12 cellular contexts compared by ENCODE assay signal in the genomic region with DNA sequence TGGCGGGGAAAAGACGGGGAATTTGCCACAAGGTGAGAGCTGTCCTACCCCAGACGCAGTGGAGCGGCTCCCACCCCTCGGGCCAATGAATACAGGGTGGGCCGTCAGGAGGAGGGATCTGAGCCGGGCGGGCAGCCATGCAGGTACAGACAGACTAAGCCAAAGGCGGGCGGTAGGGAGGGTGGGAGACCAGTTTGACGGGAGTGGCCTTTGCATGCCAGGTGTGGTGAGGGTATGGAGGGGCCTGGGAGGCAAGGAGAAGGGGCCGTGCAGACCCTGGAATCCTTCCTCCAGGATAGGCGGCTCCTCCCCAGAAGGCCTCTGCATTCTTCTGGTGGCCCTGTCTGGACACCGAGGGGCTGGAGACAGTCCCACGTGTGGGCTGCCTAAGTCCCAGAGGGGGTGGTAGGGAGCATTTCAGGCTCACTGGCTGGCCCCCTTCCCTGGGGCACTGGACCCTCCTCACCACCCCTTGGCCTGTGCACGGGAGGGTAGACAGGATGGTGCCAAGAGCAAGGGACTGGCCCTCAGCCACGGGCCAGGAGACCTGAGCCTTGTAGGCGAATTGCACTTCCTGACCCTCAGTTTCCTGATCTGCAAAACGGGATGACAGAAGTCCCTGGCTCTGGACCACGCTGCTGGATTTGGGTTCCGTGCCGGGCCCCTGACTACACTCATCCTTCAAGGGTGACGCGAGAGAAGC. TPM values are rescaled to one million over a fixed set of nuclear protein-coding genes. Genes with fewer than 3 reads are reported as not detected.
DNase-seq lines count a peak whose midpoint lies in the region; ATAC-seq and TF ChIP-seq lines count a peak whose summit lies in the region.
"Had no signal": no experiment of that assay in that cellular context is flagged by ENCODE, and none has a peak within 500 bp of the region (broad histone marks: within the 10 kb centered on the region; RNA-seq: fewer than 3 reads in every experiment).

No MANE protein-coding gene starts in this region.

- H3K4me3 Mint-ChIP-seq in activated T-cell treated with anti-CD3 and anti-CD28 coated beads, Interleukin-2, amount 50 U/mL, for 4 hours, result peak overlapping the region; percentile 7
- H3K4me3 Mint-ChIP-seq in activated T-cell treated with anti-CD3 and anti-CD28 coated beads, Interleukin-2, amount 50 U/mL, for 72 hours, result no peak overlapping the region
- no peak overlapping the region for H3K4me3 Mint-ChIP-seq in endodermal cell

- peaks cover 5% of the 10 kb centered on the region for H3K4me1 ChIP-seq in endodermal cell (ENCODE audit: control insufficient read depth, insufficient read depth, low read length)
- H3K4me1 ChIP-seq in tibial nerve, result peaks cover 0 to 97% (median 79%) of the 10 kb centered on the region in 4 donors

- DNase-seq in activated T-cell treated with anti-CD3 and anti-CD28 coated beads, Interleukin-2, amount 50 U/mL, for 4 hours, result no peak
- DNase-seq in activated T-cell treated with anti-CD3 and anti-CD28 coated beads, Interleukin-2, amount 50 U/mL, for 72 hours, result no peak
- DNase-seq in endodermal cell, result peak; percentile 45
- DNase-seq in lung microvascular endothelial cell (ENCODE audit: low read depth in 2 of 2), result peak; percentile 14 to 34
- DNase-seq in tibial nerve (ENCODE audit: low spot score in 2 of 2), result peak in 1 of 2 donors; percentile 12
- DNase-seq in activated gamma-delta T cell (lab: John Stamatoyannopoulos, UW), result no peak
- DNase-seq in dermis blood vessel endothelial cell, result no peak
- DNase-seq: NCI-H1417 treated with DMSO at 0.1 percent for 48 hours; stimulated activated CD4-positive, alpha-beta T cell treated with anti-CD3 and anti-CD28 coated beads, Interleukin-4, amount 100 ng/mL, for 4 hours had no signal

- H3K27ac Mint-ChIP-seq in activated T-cell treated with anti-CD3 and anti-CD28 coated beads, Interleukin-2, amount 50 U/mL, for 72 hours, result no peak overlapping the region
- no peak overlapping the region for H3K27ac Mint-ChIP-seq in endodermal cell

- H3K4me3 ChIP-seq in endodermal cell (ENCODE audit: low read length), result no peak overlapping the region
- H3K4me3 ChIP-seq in tibial nerve, result peak overlapping the region in 2 of 4 donors; percentile 4 to 91
- H3K4me3 ChIP-seq: gastrocnemius medialis, uterus had no signal

- H3K27me3 ChIP-seq in endodermal cell (ENCODE audit: control insufficient read depth, insufficient read depth, low read length, poor library complexity, severe bottlenecking) (peaks cover 15% of the 10 kb centered on the region), tibial nerve (no peaks in the 10 kb centered on the region)
- H3K27me3 ChIP-seq: gastrocnemius medialis, uterus had no signal

- no peak for TF ChIP-seq POLR2A in tibial nerve (IDR thresholded peaks at IDR 0.05)

- H3K36me3 ChIP-seq in endodermal cell (ENCODE audit: control insufficient read depth, insufficient read depth, low read length) (no peaks in the 10 kb centered on the region), tibial nerve (no peaks in the 10 kb centered on the region)
- H3K36me3 ChIP-seq: gastrocnemius medialis, uterus had no signal

- TF ChIP-seq CTCF in endodermal cell (conservative IDR thresholded peaks at IDR 0.05) (no peak), tibial nerve (IDR thresholded peaks at IDR 0.05) (no peak)

- H3K27me3 Mint-ChIP-seq in activated T-cell treated with anti-CD3 and anti-CD28 coated beads, Interleukin-2, amount 50 U/mL, for 4 hours (ENCODE audit: low read depth), result no peaks in the 10 kb centered on the region
- H3K27me3 Mint-ChIP-seq in activated T-cell treated with anti-CD3 and anti-CD28 coated beads, Interleukin-2, amount 50 U/mL, for 72 hours (ENCODE audit: low read depth), result no peaks in the 10 kb centered on the region
- H3K27me3 Mint-ChIP-seq in endodermal cell (ENCODE audit: insufficient read depth), result peaks cover 31% of the 10 kb centered on the region

- peaks cover 53% of the 10 kb centered on the region for H3K4me1 Mint-ChIP-seq in activated T-cell treated with anti-CD3 and anti-CD28 coated beads, Interleukin-2, amount 50 U/mL, for 4 hours (ENCODE audit: low read depth)
- H3K4me1 Mint-ChIP-seq in activated T-cell treated with anti-CD3 and anti-CD28 coated beads, Interleukin-2, amount 50 U/mL, for 72 hours (ENCODE audit: low read depth), result peaks cover 52% of the 10 kb centered on the region
- peaks cover 6% of the 10 kb centered on the region for H3K4me1 Mint-ChIP-seq in endodermal cell

- H3K9ac ChIP-seq in endodermal cell (ENCODE audit: extremely low read depth, low read length, poor library complexity, severe bottlenecking), result no peak overlapping the region

- H3K27ac ChIP-seq in endodermal cell (ENCODE audit: low read depth, low read length) (no peak overlapping the region), tibial nerve (peak overlapping the region; percentile 74 to 96 (median 90))

- no peak for ATAC-seq in activated T-cell treated with anti-CD3 and anti-CD28 coated beads, Interleukin-2, amount 50 U/mL, for 4 hours
- ATAC-seq in activated T-cell treated with anti-CD3 and anti-CD28 coated beads, Interleukin-2, amount 50 U/mL, for 72 hours (replicated peaks in 1 of 2), result no peak
- no peak for ATAC-seq in GM18517 (IDR thresholded peaks at IDR 0.05; ENCODE audit: unreplicated experiment)
- ATAC-seq: gastrocnemius medialis had no signal

- no peak for TF ChIP-seq EP300 in tibial nerve (IDR thresholded peaks at IDR 0.05)

- no peaks in the 10 kb centered on the region for H3K36me3 Mint-ChIP-seq in activated T-cell treated with anti-CD3 and anti-CD28 coated beads, Interleukin-2, amount 50 U/mL, for 4 hours (ENCODE audit: insufficient read depth)
- peaks cover 0 to 2% of the 10 kb centered on the region in 2 donors for H3K36me3 Mint-ChIP-seq in activated T-cell treated with anti-CD3 and anti-CD28 coated beads, Interleukin-2, amount 50 U/mL, for 72 hours (ENCODE audit: insufficient read depth in 2 of 2)
- H3K36me3 Mint-ChIP-seq in endodermal cell (ENCODE audit: low read depth), result no peaks in the 10 kb centered on the region

- H3K9me3 ChIP-seq in endodermal cell (ENCODE audit: control insufficient read depth, low read length) (no peaks in the 10 kb centered on the region), tibial nerve (no peaks in the 10 kb centered on the region)
- H3K9me3 ChIP-seq: gastrocnemius medialis, uterus had no signal

- 91 to 96% methylated on average over 4 to 24 of the region's 24 CpGs for WGBS in endodermal cell (ENCODE audit: insufficient coverage in 1 of 2, insufficient read length in 1 of 2), 2 experiments
- WGBS in tibial nerve, 2 donors, result 74 to 79% methylated on average over 23 to 24 of the region's 24 CpGs

- H3K9me3 Mint-ChIP-seq in activated T-cell treated with anti-CD3 and anti-CD28 coated beads, Interleukin-2, amount 50 U/mL, for 4 hours, result no peaks in the 10 kb centered on the region
- H3K9me3 Mint-ChIP-seq in activated T-cell treated with anti-CD3 and anti-CD28 coated beads, Interleukin-2, amount 50 U/mL, for 72 hours, result no peaks in the 10 kb centered on the region
- H3K9me3 Mint-ChIP-seq in endodermal cell, result no peaks in the 10 kb centered on the region

RNA-seq across cellular contexts. Expression of a gene that starts 2.8 kb away (rescaled TPM):
- total RNA-seq in activated T-cell treated with anti-CD3 and anti-CD28 coated beads, Interleukin-2, amount 50 U/mL, for 4 hours, result 10 to 100 TPM; 72.2 to 77.9 (median 76.7) TPM
- total RNA-seq in activated T-cell treated with anti-CD3 and anti-CD28 coated beads, Interleukin-2, amount 50 U/mL, for 72 hours, result 10 to 100 TPM; 60.7 to 65.6 TPM
- total RNA-seq in endodermal cell, result 10 to 100 TPM; 40.5 to 43.8 TPM
- polyA plus RNA-seq in endodermal cell (2013, experiment 1 of 2), result 28.2 TPM
- polyA plus RNA-seq in endodermal cell (2013, experiment 2 of 2), result 21.3 TPM
- total RNA-seq in lung microvascular endothelial cell, result 12.2 and 14.5 TPM in 2 replicates
- total RNA-seq in tibial nerve, result 100 to 1,000 TPM in 1 of 4 donors, 10 to 100 TPM in 3; 70.5 to 161 (median 77.8) TPM
- total RNA-seq in dermis blood vessel endothelial cell, result 26.4 and 29.6 TPM in 2 replicates

RNA-seq across cellular contexts. Expression of a gene that starts 39.6 kb away (rescaled TPM):
- 100 to 1,000 TPM in 2 of 3 donors, 10 to 100 TPM in 1; 95.4 to 116 (median 101) TPM for total RNA-seq in activated T-cell treated with anti-CD3 and anti-CD28 coated beads, Interleukin-2, amount 50 U/mL, for 4 hours
- 10 to 100 TPM; 72.3 to 85.8 TPM for total RNA-seq in activated T-cell treated with anti-CD3 and anti-CD28 coated beads, Interleukin-2, amount 50 U/mL, for 72 hours
- total RNA-seq in endodermal cell (10 to 100 TPM; 33.1 to 36.5 TPM), lung microvascular endothelial cell (58.4 and 70.6 TPM in 2 replicates), tibial nerve (100 to 1,000 TPM in 1 of 4 donors, 10 to 100 TPM in 3; 78.3 to 110 (median 89.3) TPM), dermis blood vessel endothelial cell (119 and 122 TPM in 2 replicates)
- polyA plus RNA-seq in endodermal cell (2013, experiment 1 of 2), result 23.3 TPM
- 22.1 TPM for polyA plus RNA-seq in endodermal cell (2013, experiment 2 of 2)

RNA-seq across cellular contexts. Expression of a gene that starts 47.9 kb away (rescaled TPM):
- total RNA-seq in activated T-cell treated with anti-CD3 and anti-CD28 coated beads, Interleukin-2, amount 50 U/mL, for 4 hours, result 100 to 1,000 TPM; 147 to 175 (median 153) TPM
- 100 to 1,000 TPM; 281 to 282 TPM for total RNA-seq in activated T-cell treated with anti-CD3 and anti-CD28 coated beads, Interleukin-2, amount 50 U/mL, for 72 hours
- 100 to 1,000 TPM; 231 to 257 TPM for total RNA-seq in endodermal cell
- 244 TPM for polyA plus RNA-seq in endodermal cell (2013, experiment 1 of 2)
- 230 TPM for polyA plus RNA-seq in endodermal cell (2013, experiment 2 of 2)
- 129 and 156 TPM in 2 replicates for total RNA-seq in lung microvascular endothelial cell
- total RNA-seq in tibial nerve, result 100 to 1,000 TPM; 270 to 449 (median 327) TPM
- total RNA-seq in dermis blood vessel endothelial cell, result 168 and 270 TPM in 2 replicates

Comparison
In these comparisons a context has a peak if more than half of its experiments do, and no peak if none do; other contexts are left out.
1. DNase-seq: peak in endodermal cell (single experiment) and lung microvascular endothelial cell (2 of 2); none in activated T-cell treated with anti-CD3 and anti-CD28 coated beads, Interleukin-2, amount 50 U/mL, for 4 hours (single experiment), activated T-cell treated with anti-CD3 and anti-CD28 coated beads, Interleukin-2, amount 50 U/mL, for 72 hours (0 of 2), activated gamma-delta T cell (single experiment) and dermis blood vessel endothelial cell (single experiment).